In the genomic region with DNA sequence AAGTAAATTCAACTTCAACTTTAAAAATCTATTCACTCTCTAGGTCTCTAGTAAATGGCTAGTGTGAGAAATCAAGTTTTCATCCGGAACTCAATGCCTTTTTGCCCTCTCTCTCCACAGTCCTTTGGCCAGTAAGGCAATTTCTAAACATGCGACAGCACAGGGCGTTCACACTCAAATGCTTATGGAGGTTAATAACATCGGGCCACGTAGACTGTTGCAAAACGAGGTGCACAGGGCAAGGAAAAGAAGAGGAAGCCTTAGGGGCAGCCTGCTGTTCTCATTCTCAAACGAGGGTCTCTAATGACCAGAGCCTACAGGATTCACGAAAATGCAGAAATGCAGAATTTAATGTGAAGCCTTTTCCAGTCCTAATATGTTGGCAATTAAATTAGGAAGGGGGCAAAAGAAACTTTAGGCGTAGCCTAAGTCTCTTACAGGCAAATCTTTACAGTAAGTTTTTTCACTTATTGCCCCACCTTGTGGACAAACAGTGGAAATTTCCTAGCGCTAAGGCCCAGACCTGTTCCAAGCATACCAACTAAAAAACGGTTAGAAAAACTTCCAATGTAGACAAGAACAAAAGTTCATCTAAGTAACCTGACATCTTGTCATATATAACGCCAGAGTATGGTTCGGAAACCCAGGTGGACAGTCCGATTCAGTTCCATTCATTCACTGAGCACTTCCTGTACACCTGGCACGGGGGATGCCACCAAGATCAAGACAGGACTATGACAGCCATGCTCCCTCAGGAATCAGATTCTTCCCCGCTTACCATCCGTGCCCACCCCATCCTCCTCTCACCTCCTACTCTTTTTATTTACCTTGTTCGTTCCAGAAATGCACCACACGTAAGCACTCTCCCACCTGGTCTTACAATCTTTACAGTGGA, we compare ENCODE assay signal across 8 cellular contexts. TPM values are rescaled to one million over a fixed set of nuclear protein-coding genes. Genes with fewer than 3 reads are reported as not detected.
DNase-seq lines count a peak whose midpoint lies in the region; ATAC-seq, FAIRE-seq and TF ChIP-seq lines count a peak whose summit lies in the region.

No MANE protein-coding gene starts in this region.

- H3K36me3 Mint-ChIP-seq in immature natural killer cell, result no peaks in the 10 kb centered on the region

- ATAC-seq in HG02763 (IDR thresholded peaks at IDR 0.05; ENCODE audit: unreplicated experiment), result peak; percentile 73

- no peaks in the 10 kb centered on the region for H3K9me3 ChIP-seq in small intestine (ENCODE audit: control insufficient read depth, low read depth)

- no peaks in the 10 kb centered on the region for H3K36me3 ChIP-seq in small intestine (ENCODE audit: control insufficient read depth in 2 of 2, insufficient read depth in 2 of 2, low read length in 2 of 2)

- H3K27ac Mint-ChIP-seq in immature natural killer cell, result peak overlapping the region in 1 of 6 donors; percentile 61

- in situ Hi-C loops in astrocyte of the spinal cord (cut with HindIII; ENCODE audit: low sequenced_read_pairs), result no loop called here

- no peak overlapping the region for H3K27ac ChIP-seq in small intestine (ENCODE audit: low read depth in 1 of 2, low read length in 1 of 2)

- peaks cover 7 to 16% (median 11%) of the 10 kb centered on the region in 3 donors for H3K27me3 Mint-ChIP-seq in immature natural killer cell (ENCODE audit: low read depth in 3 of 3)

- no peak for FAIRE-seq in small intestine (lab: Jason Lieb, UNC)

- H3K9me3 Mint-ChIP-seq in immature natural killer cell, result no peaks in the 10 kb centered on the region

- DNase-seq in AG09309 (ENCODE audit: low read depth) (no peak), NCI-H748 (lab: John Stamatoyannopoulos, UW; ENCODE audit: unreplicated experiment) (peak; percentile 75), astrocyte of the spinal cord (ENCODE audit: low read depth, low spot score) (peak; percentile 76), immature natural killer cell (peak; percentile 40 to 58 (median 52)), small intestine (peak; percentile 65), DMS79 treated with DMSO at 0.1 percent for 48 hours (lab: John Stamatoyannopoulos, UW) (no peak)

- no peaks in the 10 kb centered on the region for H3K27me3 ChIP-seq in small intestine (ENCODE audit: control insufficient read depth in 2 of 2, insufficient read depth in 2 of 2, low read length in 2 of 2)

- H3K4me1 ChIP-seq in small intestine (ENCODE audit: control insufficient read depth in 2 of 2, insufficient read depth in 1 of 2, low read depth in 1 of 2, low read length in 1 of 2), result no peaks in the 10 kb centered on the region

- TF ChIP-seq CTCF in AG09309 (IDR thresholded peaks at IDR 0.05; ENCODE audit: control insufficient read depth, insufficient read depth, low read depth, low read length, missing control alignments), result peak; percentile 67
- peak; percentile 66 for TF ChIP-seq CTCF in GM12872 (IDR thresholded peaks at IDR 0.05; ENCODE audit: insufficient read depth, low read depth, low read length)
- peak; percentile 66 for TF ChIP-seq CTCF in astrocyte of the spinal cord (IDR thresholded peaks at IDR 0.05; ENCODE audit: low read depth, low read length)

- 34 to 41% (median 41%) methylated on average over 19 of the region's 19 CpGs for WGBS in small intestine, 3 donors

- H3K4me1 Mint-ChIP-seq in immature natural killer cell, result peaks cover 17 to 24% of the 10 kb centered on the region in 2 donors

- no peak overlapping the region for H3K4me3 ChIP-seq in AG09309 (ENCODE audit: control insufficient read depth, low read depth, low read length)
- H3K4me3 ChIP-seq in astrocyte of the spinal cord (ENCODE audit: low read depth, low read length), result no peak overlapping the region
- no peak overlapping the region for H3K4me3 ChIP-seq in small intestine (ENCODE audit: low read depth in 1 of 2, low read length in 2 of 2)

- H3K4me3 Mint-ChIP-seq in immature natural killer cell, result peak overlapping the region; percentile 10 to 55 (median 43)

RNA-seq across cellular contexts. Expression of gene ZAR1L, which starts 5.1 kb away (rescaled TPM):
- polyA plus RNA-seq in immature natural killer cell, result not detected
- not detected for polyA plus RNA-seq in small intestine

RNA-seq across cellular contexts. Expression of gene BRCA2, which starts 5.2 kb away (rescaled TPM):
- 1 to 10 TPM in 2 of 3 donors, not detected in 1; 1.0 to 2.5 TPM for polyA plus RNA-seq in immature natural killer cell
- polyA plus RNA-seq in small intestine, result 1 to 10 TPM in 1 of 3 donors, under 1 TPM in 2; under 0.01 to 2.5 (median under 0.01) TPM

Comparison
In these comparisons a context has a peak if more than half of its experiments do, and no peak if none do; other contexts are left out.
1. DNase-seq: peak in NCI-H748 (single experiment), astrocyte of the spinal cord (single experiment), immature natural killer cell (3 of 3) and small intestine (single experiment); none in AG09309 (single experiment) and DMS79 treated with DMSO at 0.1 percent for 48 hours (single experiment).
2. Peak in every context shown above with its lines, with median percentiles within 50 percentile points of each other: CTCF ChIP-seq.